In genomic region chr19:5271145-5271544, GRCh38 we compare ENCODE assay signal across 11 cellular contexts.
A peak's percentile ranks its signal among the peaks of the same experiment; 100 is the strongest.
DNase-seq lines count a peak whose midpoint lies in the region; ATAC-seq and TF ChIP-seq lines count a peak whose summit lies in the region.
"Had no signal": no experiment of that assay in that cellular context is flagged by ENCODE, and none has a peak within 500 bp of the region (broad histone marks: within the 10 kb centered on the region; RNA-seq: fewer than 3 reads in every experiment).

No MANE protein-coding gene starts in this region.

- H3K36me3 Mint-ChIP-seq in HFFc6 (ENCODE audit: low read depth) (peaks cover 17% of the 10 kb centered on the region), mesothelial cell of epicardium (peaks cover 25% of the 10 kb centered on the region)

- in situ Hi-C loops in gastrocnemius medialis (cut with MboI; ENCODE audit: low sequenced_read_pairs in 4 of 4) = no loop called here

- TF ChIP-seq POLR2A in gastrocnemius medialis (IDR thresholded peaks at IDR 0.05) = no peak

- H2AFZ ChIP-seq in DND-41 (ENCODE audit: low read depth, low read length) = no peak overlapping the region

- 0 out of 2 replicates have a peak, but pooled peaks cover 3% of the 10 kb centered on the region for H4K20me1 ChIP-seq in DND-41 (ENCODE audit: insufficient read depth, low read length)

- H3K4me3 Mint-ChIP-seq in HFFc6 (no peak overlapping the region), mesothelial cell of epicardium (no peak overlapping the region)
- H3K4me3 Mint-ChIP-seq: T-helper 2 cell treated with Interferon-gamma antibody and Interleukin-4, amounts not matched to agents 5 μg/mL and 100 μg/mL, for 36 hours had no signal

- H3K27me3 ChIP-seq in DND-41 (ENCODE audit: insufficient read depth, low read length, poor library complexity) (no peaks in the 10 kb centered on the region), adipocyte (replicated peaks; ENCODE audit: control insufficient read depth, insufficient read depth, low read length) (no peaks in the 10 kb centered on the region), gastrocnemius medialis (no peaks in the 10 kb centered on the region)

- H3K9me3 ChIP-seq in DND-41 (ENCODE audit: insufficient read depth, low read length, severe bottlenecking) (no peaks in the 10 kb centered on the region), adipocyte (ENCODE audit: control insufficient read depth, low read length) (no peaks in the 10 kb centered on the region), gastrocnemius medialis (no peaks in the 10 kb centered on the region)

- no peak for ATAC-seq in DND-41 (ENCODE audit: insufficient read depth, low read depth)
- ATAC-seq in gastrocnemius medialis = no peak

- DNase-seq in DND-41 (no peak), HFFc6 (no peak), adipocyte (ENCODE audit: low read depth) (peak; percentile 17), mesothelial cell of epicardium (ENCODE audit: low spot score in 2 of 2, unreplicated experiment in 2 of 2) (no peak), AML-193 (lab: John Stamatoyannopoulos, UW) (no peak), gastrocnemius medialis (no peak), ureter (ENCODE audit: low spot score) (no peak), superior temporal gyrus (ENCODE audit: extremely low spot score) (no peak)
- DNase-seq: aorta, NCI-H1105 had no signal

- H3K9me3 Mint-ChIP-seq in HFFc6 (no peaks in the 10 kb centered on the region), mesothelial cell of epicardium (no peaks in the 10 kb centered on the region)
- H3K9me3 Mint-ChIP-seq: T-helper 2 cell treated with Interferon-gamma antibody and Interleukin-4, amounts not matched to agents 5 μg/mL and 100 μg/mL, for 36 hours had no signal

- H3K36me3 ChIP-seq in DND-41 (ENCODE audit: insufficient read depth, low read length) (no peaks in the 10 kb centered on the region), adipocyte (ENCODE audit: control insufficient read depth, insufficient read depth, low read length, severe bottlenecking) (peaks cover 40% of the 10 kb centered on the region), gastrocnemius medialis (no peaks in the 10 kb centered on the region)

- no peak overlapping the region for H3K9ac ChIP-seq in DND-41 (ENCODE audit: low read depth, low read length)
- no peak overlapping the region for H3K9ac ChIP-seq in adipocyte (ENCODE audit: low read length)

- H3K4me1 ChIP-seq in DND-41 (ENCODE audit: insufficient read depth, low read length) (no peaks in the 10 kb centered on the region), adipocyte (ENCODE audit: control insufficient read depth, insufficient read depth, low read length) (no peaks in the 10 kb centered on the region), gastrocnemius medialis (no peaks in the 10 kb centered on the region)

- H3K27me3 Mint-ChIP-seq in HFFc6 (ENCODE audit: insufficient read depth) (peaks cover 1% of the 10 kb centered on the region), mesothelial cell of epicardium (ENCODE audit: low read depth) (no peaks in the 10 kb centered on the region)

- TF ChIP-seq CTCF in DND-41 (IDR thresholded peaks at IDR 0.05; ENCODE audit: borderline replicate concordance, extremely low read depth, low read length, poor library complexity, severe bottlenecking) = peak; percentile 31
- peak; percentile 70 for TF ChIP-seq CTCF in HFFc6 (IDR thresholded peaks at IDR 0.05)
- peak; percentile 74 for TF ChIP-seq CTCF in mesothelial cell of epicardium (IDR thresholded peaks at IDR 0.05; ENCODE audit: unreplicated experiment)
- TF ChIP-seq CTCF in gastrocnemius medialis (IDR thresholded peaks at IDR 0.05 in 4 of 5, conservative IDR thresholded peaks at IDR 0.05 in 1 of 5) = no peak

- H3K27ac ChIP-seq in DND-41 (ENCODE audit: low read length) (no peak overlapping the region), gastrocnemius medialis (no peak overlapping the region)

- H3K4me1 Mint-ChIP-seq in HFFc6 (ENCODE audit: low read depth) = no peaks in the 10 kb centered on the region
- no peaks in the 10 kb centered on the region for H3K4me1 Mint-ChIP-seq in mesothelial cell of epicardium

- intact Hi-C loops in gastrocnemius medialis (cut with DNase I; ENCODE audit: low total_unique reads) = no loop called here

- H3K4me3 ChIP-seq in DND-41 (ENCODE audit: low read depth in 1 of 2, low read length in 2 of 2) = no peak overlapping the region
- H3K4me3 ChIP-seq in adipocyte (ENCODE audit: low read length) = no peak overlapping the region
- no peak overlapping the region for H3K4me3 ChIP-seq in gastrocnemius medialis

- no peak overlapping the region for H3K4me2 ChIP-seq in DND-41 (ENCODE audit: insufficient read depth, low read length)

- H3K27ac Mint-ChIP-seq in HFFc6 (no peak overlapping the region), mesothelial cell of epicardium (no peak overlapping the region)
- H3K27ac Mint-ChIP-seq: T-helper 2 cell treated with Interferon-gamma antibody and Interleukin-4, amounts not matched to agents 5 μg/mL and 100 μg/mL, for 36 hours had no signal

- H3K79me2 ChIP-seq in DND-41 (ENCODE audit: insufficient read depth, low read length) = no peaks in the 10 kb centered on the region

Comparison
In these comparisons a context has a peak if more than half of its experiments do, and no peak if none do; other contexts are left out.
1. CTCF ChIP-seq: peak in DND-41 (single experiment), HFFc6 (single experiment) and mesothelial cell of epicardium (single experiment); none in gastrocnemius medialis (0 of 5).